In the genomic region with DNA sequence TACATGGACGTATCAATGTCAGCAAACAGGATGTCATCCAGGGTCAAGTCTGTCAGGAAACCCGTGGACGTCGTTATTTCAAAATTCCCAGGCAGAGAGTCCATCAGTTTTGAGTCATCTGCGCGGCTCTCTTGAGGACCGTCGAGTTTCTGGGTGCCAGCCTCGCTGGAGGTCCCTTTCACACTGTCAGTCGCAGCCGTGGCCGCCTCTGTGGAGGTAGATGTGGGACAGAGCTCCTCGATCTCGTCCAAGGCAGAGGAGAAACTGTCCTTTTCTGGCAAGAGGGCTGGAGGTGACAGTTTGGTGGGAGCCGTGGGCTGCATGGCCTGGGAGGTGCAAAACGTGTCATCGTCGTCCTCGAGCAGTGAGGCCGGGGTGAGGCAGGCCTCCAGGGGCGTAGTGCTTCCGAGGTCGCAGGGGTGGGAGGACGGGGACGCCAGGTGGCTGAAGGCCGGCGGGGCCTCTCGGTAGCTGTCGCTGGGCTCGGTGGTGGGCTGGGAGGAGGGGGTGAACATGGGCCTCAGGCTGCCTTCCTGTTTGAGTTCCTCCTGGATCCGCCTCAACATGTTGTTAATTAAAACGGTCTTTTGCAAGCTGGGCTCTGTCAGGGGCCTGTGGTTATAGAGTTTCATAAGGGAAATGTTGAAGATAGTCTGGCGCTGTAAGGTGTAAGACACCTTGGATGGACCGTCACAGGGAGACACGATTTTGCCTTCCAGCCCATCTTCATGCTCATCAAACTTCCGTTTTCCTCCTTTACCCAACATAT, we compare ENCODE assay signal across 8 cellular contexts. TPM values are rescaled to one million over a fixed set of nuclear protein-coding genes. Genes with fewer than 3 reads are reported as not detected.
DNase-seq lines count a peak whose midpoint lies in the region; ATAC-seq and TF ChIP-seq lines count a peak whose summit lies in the region.

No MANE protein-coding gene starts in this region.

- TF ChIP-seq CTCF in colonic mucosa (IDR thresholded peaks at IDR 0.05) = no peak
- no peak for TF ChIP-seq CTCF in uterus (IDR thresholded peaks at IDR 0.05)

- peak; percentile 61 for DNase-seq in GDM1 (lab: John Stamatoyannopoulos, UW)
- no peak for DNase-seq in colonic mucosa
- DNase-seq in RKO (ENCODE audit: low spot score) = no peak
- DNase-seq in activated effector memory CD4-positive, alpha-beta T cell treated with anti-CD3 and anti-CD28 coated beads, Interleukin-2, amount 50 U/mL, for 16 hours = no peak
- DNase-seq in stimulated activated naive CD4-positive, alpha-beta T cell treated with Interleukin-2 at 50 U/mL for 16 hours (lab: John Stamatoyannopoulos, UW) = no peak
- no peak for DNase-seq in uterus

- H3K4me3 ChIP-seq in colonic mucosa (no peak overlapping the region), uterus (no peak overlapping the region)

- no peaks in the 10 kb centered on the region for H3K27me3 ChIP-seq in colonic mucosa
- no peaks in the 10 kb centered on the region for H3K27me3 ChIP-seq in uterus

- ATAC-seq in GM19463 (IDR thresholded peaks at IDR 0.05; ENCODE audit: unreplicated experiment) (peak; percentile 61), HG03520 (IDR thresholded peaks at IDR 0.05; ENCODE audit: unreplicated experiment) (peak; percentile 56)

- no peaks in the 10 kb centered on the region for H3K9me3 ChIP-seq in colonic mucosa
- H3K9me3 ChIP-seq in uterus = no peaks in the 10 kb centered on the region

- intact Hi-C loops in colonic mucosa (cut with DNase I) (no loop called here), uterus (cut with DNase I; ENCODE audit: low total_unique reads) (no loop called here)

- TF ChIP-seq POLR2A in uterus (IDR thresholded peaks at IDR 0.05) = no peak

- no peak overlapping the region for H3K9ac ChIP-seq in colonic mucosa (ENCODE audit: low read depth in 2 of 2, low read length in 2 of 2)

- H3K4me1 ChIP-seq in colonic mucosa = no peaks in the 10 kb centered on the region
- peaks cover 0 to 6% of the 10 kb centered on the region in 2 donors for H3K4me1 ChIP-seq in uterus

- H3K36me3 ChIP-seq in colonic mucosa = peaks cover 7% of the 10 kb centered on the region
- H3K36me3 ChIP-seq in uterus = no peaks in the 10 kb centered on the region

- H3K27ac ChIP-seq in colonic mucosa (peak overlapping the region; percentile 23), uterus (no peak overlapping the region)

RNA-seq across cellular contexts. Expression of a gene that starts 17.4 kb away (rescaled TPM):
- total RNA-seq in colonic mucosa = 10 to 100 TPM; 11.2 to 20.7 TPM
- 10 to 100 TPM in 2 of 4 donors, 1 to 10 TPM in 2; 1.8 to 29.5 (median 8.9) TPM for total RNA-seq in uterus
